Comparison of ENCODE assay signal across 19 cellular contexts in genomic region chr5:61640631-61641030, GRCh38.
"Had no signal": no experiment of that assay in that cellular context is flagged by ENCODE, and none has a peak within 500 bp of the region (broad histone marks: within the 10 kb centered on the region; RNA-seq: fewer than 3 reads in every experiment).

No MANE protein-coding gene starts in this region.

- DNase-seq: activated CD8-positive, alpha-beta memory T cell treated with anti-CD3 and anti-CD28 coated beads for 24 hours; activated CD8-positive, alpha-beta memory T cell treated with anti-CD3 and anti-CD28 coated beads, Interleukin-2, amount 50 U/mL, for 48 hours; activated effector memory CD4-positive, alpha-beta T cell treated with Interleukin-2 at 50 U/mL for 16 hours; activated naive CD4-positive, alpha-beta T cell treated with anti-CD3 and anti-CD28 coated beads, Interleukin-2, amount 10 ng/mL, durations not matched to agents 7 days and 5 days; activated naive CD8-positive, alpha-beta T cell treated with anti-CD3 and anti-CD28 coated beads, Interleukin-2, amount 50 U/mL, for 24 hours; activated T-cell treated with anti-CD3 and anti-CD28 coated beads, Interleukin-2, amount 50 U/mL, for 48 hours; anterior cingulate cortex; effector CD8-positive, alpha-beta T cell; esophagus squamous epithelium; foreskin fibroblast; glutamatergic neuron; hippocampal formation; lower lobe of right lung; posterior cingulate gyrus; stimulated activated naive B cell treated with anti-CD40 and anti-IgM and Interleukin-4, amounts not matched to agents 10 μg/mL and 1 μg/mL and 100 μg/mL, for 72 hours; T1000; tibial artery had no signal

- ATAC-seq: activated CD4-positive, CD25-positive, alpha-beta regulatory T cell treated with anti-CD3 and anti-CD28 coated beads, Interleukin-2, amount 50 U/mL, for 24 hours; activated naive CD8-positive, alpha-beta T cell treated with anti-CD3 and anti-CD28 coated beads, Interleukin-2, amount 50 U/mL, for 24 hours; lower lobe of right lung; natural killer cell treated with Interleukin-12 subunit alpha and Interleukin-12 subunit beta and Interleukin-15 and Interleukin-18, amount 100 ng/mL, for 72 hours; stimulated activated naive B cell treated with anti-CD40 and anti-IgM and Interleukin-4, amounts not matched to agents 10 μg/mL and 1 μg/mL and 100 μg/mL, for 72 hours had no signal

- H3K27ac ChIP-seq: esophagus squamous epithelium, lower lobe of right lung, tibial artery had no signal

- H3K4me3 ChIP-seq: esophagus squamous epithelium, lower lobe of right lung, tibial artery had no signal
